ENCODE assay signal across 33 cellular contexts in genomic region chr16:58497935-58498334, GRCh38. TPM values are rescaled to one million over a fixed set of nuclear protein-coding genes. Genes with fewer than 3 reads are reported as not detected.
DNase-seq lines count a peak whose midpoint lies in the region; ATAC-seq, FAIRE-seq and TF ChIP-seq lines count a peak whose summit lies in the region.
"Had no signal": no experiment of that assay in that cellular context is flagged by ENCODE, and none has a peak within 500 bp of the region (broad histone marks: within the 10 kb centered on the region; RNA-seq: fewer than 3 reads in every experiment).

No MANE protein-coding gene starts in this region.

- no peak for ATAC-seq in left cardiac atrium
- no peak for ATAC-seq in right cardiac atrium
- no peak for ATAC-seq in GM12878
- ATAC-seq: activated CD4-positive, CD25-positive, alpha-beta regulatory T cell treated with anti-CD3 and anti-CD28 coated beads, Interleukin-2, amount 50 U/mL, for 24 hours; activated naive CD8-positive, alpha-beta T cell treated with anti-CD3 and anti-CD28 coated beads, Interleukin-2, amount 50 U/mL, for 24 hours; foreskin keratinocyte; K562; left colon; psoas muscle; stimulated activated naive CD8-positive, alpha-beta T cell treated with anti-CD3 and anti-CD28 coated beads, Interleukin-15, amount 100 ng/mL, for 72 hours; T-cell had no signal

- H3K27me3 ChIP-seq in right cardiac atrium (ENCODE audit: control insufficient read depth, insufficient read depth): no peaks in the 10 kb centered on the region
- peaks cover 0 to 5% of the 10 kb centered on the region in 2 experiments; a peak in 1 of 4 replicates for H3K27me3 ChIP-seq in GM12878 (replicated peaks in 1 of 2; ENCODE audit: control insufficient read depth in 2 of 2, insufficient read depth in 2 of 2, low read length in 1 of 2)
- peaks cover 5 to 34% of the 10 kb centered on the region in 2 experiments for H3K27me3 ChIP-seq in mesenchymal stem cell (ENCODE audit: control insufficient read depth in 1 of 2, insufficient read depth in 1 of 2, low read length in 2 of 2)
- H3K27me3 ChIP-seq in esophagus squamous epithelium: peaks cover 0 to 37% (median 2%) of the 10 kb centered on the region in 4 donors
- H3K27me3 ChIP-seq: SJSA1 had no signal

- RAD21 ChIA-PET in GM12878 (lab: Charles Lee; ENCODE audit: unreplicated experiment): interaction anchor here (0.6 kb wide), 2 partner anchors 10 to 925 kb away, joined by 3 read pairs; no protein-coding TSS in a partner anchor

- no peak overlapping the region for H3K23ac ChIP-seq in mesenchymal stem cell (ENCODE audit: low read length in 2 of 2)

- H3K18ac ChIP-seq in mesenchymal stem cell (ENCODE audit: low read depth in 1 of 2, low read length in 2 of 2): no peak overlapping the region

- no peaks in the 10 kb centered on the region for H3K9me3 ChIP-seq in right cardiac atrium (ENCODE audit: control insufficient read depth, low read length)
- no peaks in the 10 kb centered on the region for H3K9me3 ChIP-seq in GM12878 (replicated peaks; ENCODE audit: control insufficient read depth, insufficient read depth, low read length)
- no peaks in the 10 kb centered on the region for H3K9me3 ChIP-seq in mesenchymal stem cell (ENCODE audit: control insufficient read depth, low read length)
- H3K9me3 ChIP-seq in esophagus squamous epithelium: no peaks in the 10 kb centered on the region
- H3K9me3 ChIP-seq: neutrophil, Peyer's patch, psoas muscle, SJSA1, tibial artery had no signal

- no peak overlapping the region for H3K4me2 ChIP-seq in GM12878 (ENCODE audit: control insufficient read depth, insufficient read depth)
- no peak overlapping the region for H3K4me2 ChIP-seq in mesenchymal stem cell (ENCODE audit: low read length, poor library complexity, severe bottlenecking)

- no peaks in the 10 kb centered on the region for H3K36me3 ChIP-seq in GM12878 (ENCODE audit: control insufficient read depth in 2 of 2, insufficient read depth in 2 of 2, low read length in 1 of 2)
- H3K36me3 ChIP-seq in mesenchymal stem cell (ENCODE audit: control insufficient read depth in 1 of 2, insufficient read depth in 2 of 2, low read depth in 1 of 2, low read length in 2 of 2): no peaks in the 10 kb centered on the region
- no peaks in the 10 kb centered on the region for H3K36me3 ChIP-seq in esophagus squamous epithelium
- H3K36me3 ChIP-seq: neutrophil, Peyer's patch, SJSA1, tibial artery had no signal

- H3K4me1 ChIP-seq in right cardiac atrium (ENCODE audit: control insufficient read depth, insufficient read depth, low read length): no peaks in the 10 kb centered on the region
- peaks cover 21% of the 10 kb centered on the region for H3K4me1 ChIP-seq in GM12878 (ENCODE audit: control insufficient read depth, insufficient read depth, low read length)
- H3K4me1 ChIP-seq in mesenchymal stem cell (ENCODE audit: control insufficient read depth, insufficient read depth, low read depth, low read length): peaks cover 34% of the 10 kb centered on the region
- peaks cover 12 to 25% (median 20%) of the 10 kb centered on the region in 3 donors for H3K4me1 ChIP-seq in esophagus squamous epithelium
- H3K4me1 ChIP-seq: foreskin keratinocyte, psoas muscle had no signal

- TF ChIP-seq POLR2A in GM12878 (IDR thresholded peaks at IDR 0.05; ENCODE audit: low read depth, low read length) (no peak), esophagus squamous epithelium (IDR thresholded peaks at IDR 0.05) (no peak)

- no peak overlapping the region for H2BK120ac ChIP-seq in mesenchymal stem cell (ENCODE audit: low read depth, low read length)

- TF ChIP-seq CTCF in GM12878 (IDR thresholded peaks at IDR 0.05 in 2 of 3, conservative IDR thresholded peaks at IDR 0.05 in 1 of 3; ENCODE audit: control insufficient read depth in 2 of 3, extremely low read depth in 1 of 3, insufficient read depth in 1 of 3, low read depth in 3 of 3, low read length in 3 of 3): no peak
- no peak for TF ChIP-seq CTCF in esophagus squamous epithelium (IDR thresholded peaks at IDR 0.05)

- H4K8ac ChIP-seq in mesenchymal stem cell (ENCODE audit: low read length): peak overlapping the region; percentile 9

- no peak overlapping the region for H2AK5ac ChIP-seq in mesenchymal stem cell (ENCODE audit: low read length, severe bottlenecking)

- H3K14ac ChIP-seq in mesenchymal stem cell (ENCODE audit: low read length in 2 of 2): no peak overlapping the region

- no peak overlapping the region for H2BK15ac ChIP-seq in mesenchymal stem cell (ENCODE audit: low read depth, poor library complexity, severe bottlenecking)

- no peak overlapping the region for H4K91ac ChIP-seq in mesenchymal stem cell (ENCODE audit: low read length)

- FAIRE-seq in GM12878 (lab: Jason Lieb, UNC): no peak
- FAIRE-seq: G401.6, GM19239, K562, TTC549 had no signal

- H3K4ac ChIP-seq in mesenchymal stem cell (ENCODE audit: low read depth in 1 of 2, low read length in 2 of 2): no peak overlapping the region

- no peak overlapping the region for H2BK5ac ChIP-seq in mesenchymal stem cell (ENCODE audit: low read depth, low read length, poor library complexity, severe bottlenecking)

- no peak overlapping the region for H3K9ac ChIP-seq in GM12878 (ENCODE audit: control insufficient read depth, insufficient read depth, low read length)
- H3K9ac ChIP-seq in mesenchymal stem cell (ENCODE audit: low read length): no peak overlapping the region

- BruUV-seq in GM12878 (replicated peaks; lab: Mats Ljungman, UMichigan): no TSS peak

- H4K20me1 ChIP-seq in GM12878 (ENCODE audit: control insufficient read depth, insufficient read depth): no peaks in the 10 kb centered on the region

- H3K27ac ChIP-seq in right cardiac atrium (ENCODE audit: low read length) (no peak overlapping the region), GM12878 (ENCODE audit: control insufficient read depth, insufficient read depth) (no peak overlapping the region), mesenchymal stem cell (ENCODE audit: low read length, poor library complexity, severe bottlenecking) (no peak overlapping the region), esophagus squamous epithelium (no peak overlapping the region)
- H3K27ac ChIP-seq: foreskin keratinocyte, neutrophil, Peyer's patch, psoas muscle, SJSA1, skin epidermis, tibial artery had no signal

- CTCF ChIA-PET in GM12878 (lab: Yijun Ruan, JAX): no interaction called here

- intact Hi-C loops in left cardiac atrium (cut with DNase I): no loop called here
- intact Hi-C loops in right cardiac atrium (cut with DNase I): no loop called here
- intact Hi-C loops in GM12878 (cut with micrococcal nuclease; ENCODE audit: unreplicated experiment): loop anchor here (5.0 kb wide), 2 partner anchors 164 to 259 kb away; no protein-coding TSS in a partner anchor
- intact Hi-C loops in esophagus squamous epithelium (cut with DNase I): no loop called here

- DNase-seq in left cardiac atrium (peak; percentile 11), right cardiac atrium (no peak), GM12878 (ENCODE audit: low read depth, low spot score) (no peak), mesenchymal stem cell (no peak), DMS79 treated with DMSO at 0.1 percent for 48 hours (lab: John Stamatoyannopoulos, UW) (no peak), esophagus squamous epithelium (lab: John Stamatoyannopoulos, UW) (no peak)
- no peak for DNase-seq in effector CD4-positive, alpha-beta T cell
- DNase-seq: activated CD4-positive, alpha-beta memory T cell treated with anti-CD3 and anti-CD28 coated beads, Interleukin-2, amount 10 ng/mL, durations not matched to agents 7 days and 5 days; activated CD8-positive, alpha-beta memory T cell treated with anti-CD3 and anti-CD28 coated beads, Interleukin-2, amount 50 U/mL, for 48 hours; activated effector memory CD4-positive, alpha-beta T cell treated with Interleukin-2 at 50 U/mL for 16 hours; activated naive CD8-positive, alpha-beta T cell treated with anti-CD3 and anti-CD28 coated beads, Interleukin-2, amount 50 U/mL, for 24 hours; CD8-positive, alpha-beta memory T cell; effector CD8-positive, alpha-beta T cell; foreskin keratinocyte; H7; left colon; NCI-H1105; NCI-H1930; NCI-H524 treated with DMSO at 0.1 percent for 48 hours; Peyer's patch; psoas muscle; stimulated activated naive CD8-positive, alpha-beta T cell treated with anti-CD3 and anti-CD28 coated beads, Interleukin-15, amount 100 ng/mL, for 72 hours; T-cell had no signal

- 70% methylated on average over 5 of the region's 5 CpGs for WGBS in right cardiac atrium
- 33% methylated on average over 5 of the region's 5 CpGs for WGBS in GM12878 (ENCODE audit: insufficient coverage, insufficient replicate concordance, low lambda C conversion rate, missing lambda C conversion rate)
- WGBS in mesenchymal stem cell: 68% methylated on average over 5 of the region's 5 CpGs
- 63 to 66% methylated on average over 4 to 5 of the region's 5 CpGs for WGBS in esophagus squamous epithelium, 2 donors

- no peak overlapping the region for H3K4me3 ChIP-seq in right cardiac atrium (ENCODE audit: low read length)
- no peak overlapping the region for H3K4me3 ChIP-seq in GM12878
- H3K4me3 ChIP-seq in mesenchymal stem cell (ENCODE audit: insufficient read depth in 1 of 2, low read depth in 1 of 2, low read length in 2 of 2): no peak overlapping the region
- H3K4me3 ChIP-seq in esophagus squamous epithelium: no peak overlapping the region
- H3K4me3 ChIP-seq: K562, Peyer's patch, psoas muscle, SJSA1, skin epidermis, tibial artery had no signal

- H3K79me2 ChIP-seq in GM12878 (ENCODE audit: control insufficient read depth, insufficient read depth, low read length): no peaks in the 10 kb centered on the region

- H2AFZ ChIP-seq in GM12878 (ENCODE audit: control insufficient read depth, low read depth, low read length): no peak overlapping the region
- H2AFZ ChIP-seq in mesenchymal stem cell (ENCODE audit: low read depth, low read length): no peak overlapping the region

- SMC1A ChIA-PET in GM12878 (lab: Charles Lee; ENCODE audit: uncharacterized antibody, unreplicated experiment): interaction anchor here (0.6 kb wide), 1 partner anchor 160 kb away, joined by 3 read pairs; no protein-coding TSS in a partner anchor

- TF ChIP-seq EP300 in GM12878 (IDR thresholded peaks at IDR 0.05; ENCODE audit: borderline replicate concordance in 1 of 2, control insufficient read depth in 1 of 2, low read depth in 2 of 2, low read length in 2 of 2): no peak

- H2BK12ac ChIP-seq in mesenchymal stem cell (ENCODE audit: low read length in 2 of 2): no peak overlapping the region

- in situ Hi-C loops in GM12878 (cut with MboI): no loop called here

- TF ChIP-seq RAD21 in GM12878 (IDR thresholded peaks at IDR 0.05; ENCODE audit: insufficient read depth, low read depth, low read length): no peak

- POLR2A ChIA-PET in GM12878 (lab: Charles Lee): no interaction called here

- H3K79me1 ChIP-seq in mesenchymal stem cell (replicated peaks; ENCODE audit: low read length, poor library complexity, severe bottlenecking): peaks cover 8% of the 10 kb centered on the region

RNA-seq across cellular contexts. Expression of gene NDRG4, which starts 2.0 kb away (rescaled TPM):
- total RNA-seq in left cardiac atrium (100 to 1,000 TPM; 121 to 153 TPM), right cardiac atrium (100 to 1,000 TPM in 1 of 4 donors, 10 to 100 TPM in 3; 53.5 to 155 (median 97.3) TPM), GM12878 (2014; rRNA removed) (3.3 and 3.8 TPM in 2 replicates), GM12878 (2014; rRNA removed; fragmentation: Illumina TruSeq; extraction: Trizol) (1.2 and 2.5 TPM in 2 replicates), GM12878 (2021) (1.9 and 2.5 TPM in 2 replicates), esophagus squamous epithelium (10 to 100 TPM; 19.9 to 62.1 (median 27.8) TPM)
- polyA plus RNA-seq in right cardiac atrium (164 TPM), GM12878 (2011; rRNA removed) (1.7 and 2.1 TPM in 2 replicates), GM12878 (2014; fragmentation: Illumina TruSeq; extraction: Trizol) (1.4 and 2.7 TPM in 2 replicates), GM12878 (2014; fragmentation: Nextera tagmentation; extraction: Ambion mirVana) (under 1 TPM; 0.33 to 0.39 TPM), GM12878 (2014; rRNA removed) (3.1 and 3.3 TPM in 2 replicates), GM12878 (2016; fragmentation: Nextera tagmentation; extraction: Ambion mirVana) (1 to 10 TPM; 2.0 to 2.6 TPM)
- total RNA-seq in GM12878 (2013; cell fraction: nucleolus; rRNA removed): 2.8 and 3.0 TPM in 2 replicates
- 2.5 TPM for polyA plus RNA-seq in GM12878 (2011; ENCODE audit: low read depth)
- 3.8 and 5.0 TPM in 2 replicates for polyA plus RNA-seq in GM12878 (2011; cell fraction: cytosol; rRNA removed)
- 16.1 and 17.8 TPM in 2 replicates for polyA plus RNA-seq in GM12878 (2011; cell fraction: nucleus; rRNA removed)
- 1.8 and 3.0 TPM in 2 replicates for polyA plus RNA-seq in GM12878 (2012)
- 2.4 and 5.2 TPM in 2 replicates for polyA minus RNA-seq in GM12878 (2011; rRNA and poly(A)+ RNA removed)
- polyA minus RNA-seq in GM12878 (2011; cell fraction: cytosol; rRNA and poly(A)+ RNA removed): 0.94 and 1.0 TPM in 2 replicates
- 6.0 and 10.3 TPM in 2 replicates for polyA minus RNA-seq in GM12878 (2011; cell fraction: nucleus; rRNA and poly(A)+ RNA removed)
- 8.0 TPM for polyA plus RNA-seq in mesenchymal stem cell (2013, experiment 1 of 2)
- polyA plus RNA-seq in mesenchymal stem cell (2013, experiment 2 of 2): 8.0 TPM
- total RNA-seq: MCF 10A had no signal

RNA-seq across cellular contexts. Expression of gene SETD6, which starts 17.4 kb away (rescaled TPM):
- total RNA-seq in left cardiac atrium: 10 to 100 TPM; 10.7 to 10.8 TPM
- 10 to 100 TPM in 2 of 4 donors, 1 to 10 TPM in 2; 9.7 to 12.4 (median 11.1) TPM for total RNA-seq in right cardiac atrium
- 8.5 TPM for polyA plus RNA-seq in right cardiac atrium
- 41.1 and 41.2 TPM in 2 replicates for total RNA-seq in GM12878 (2013; cell fraction: nucleolus; rRNA removed)
- 18.3 and 18.7 TPM in 2 replicates for total RNA-seq in GM12878 (2014; rRNA removed)
- total RNA-seq in GM12878 (2014; rRNA removed; fragmentation: Illumina TruSeq; extraction: Trizol): 11.2 and 11.7 TPM in 2 replicates
- total RNA-seq in GM12878 (2021): 13.2 and 18.5 TPM in 2 replicates
- 7.2 TPM for polyA plus RNA-seq in GM12878 (2011; ENCODE audit: low read depth)
- polyA plus RNA-seq in GM12878 (2011; rRNA removed): 13.8 and 15.4 TPM in 2 replicates
- 7.0 and 11.2 TPM in 2 replicates for polyA plus RNA-seq in GM12878 (2011; cell fraction: cytosol; rRNA removed)
- 42.8 and 58.2 TPM in 2 replicates for polyA plus RNA-seq in GM12878 (2011; cell fraction: nucleus; rRNA removed)
- 12.9 and 13.5 TPM in 2 replicates for polyA plus RNA-seq in GM12878 (2012)
- polyA plus RNA-seq in GM12878 (2014; fragmentation: Illumina TruSeq; extraction: Trizol): 12.8 and 15.7 TPM in 2 replicates
- polyA plus RNA-seq in GM12878 (2014; fragmentation: Nextera tagmentation; extraction: Ambion mirVana): 10 to 100 TPM in 1 of 2 experiments, 1 to 10 TPM in 1; 8.2 to 13.4 TPM
- 23.7 and 23.8 TPM in 2 replicates for polyA plus RNA-seq in GM12878 (2014; rRNA removed)
- polyA plus RNA-seq in GM12878 (2016; fragmentation: Nextera tagmentation; extraction: Ambion mirVana): 10 to 100 TPM; 19.5 to 22.5 TPM
- 8.0 and 9.8 TPM in 2 replicates for polyA minus RNA-seq in GM12878 (2011; rRNA and poly(A)+ RNA removed)
- polyA minus RNA-seq in GM12878 (2011; cell fraction: cytosol; rRNA and poly(A)+ RNA removed): 3.6 and 3.7 TPM in 2 replicates
- polyA minus RNA-seq in GM12878 (2011; cell fraction: nucleus; rRNA and poly(A)+ RNA removed): 15.0 and 24.0 TPM in 2 replicates
- 4.6 TPM for polyA plus RNA-seq in mesenchymal stem cell (2013, experiment 1 of 2)
- polyA plus RNA-seq in mesenchymal stem cell (2013, experiment 2 of 2): 4.2 TPM
- total RNA-seq in esophagus squamous epithelium: 10 to 100 TPM; 12.9 to 46.0 (median 18.0) TPM

Comparison
In these comparisons a context has a peak if more than half of its experiments do, and no peak if none do; other contexts are left out.
1. RNA of gene NDRG4, which starts 2.0 kb away (total RNA-seq): 121 to 153 TPM in left cardiac atrium, 53.5 to 155 TPM in right cardiac atrium and 19.9 to 62.1 TPM in esophagus squamous epithelium; 1.2 to 3.8 TPM in GM12878; every median in the first group is over 4 times any median in the second.